ENCODE assay signal across 9 cellular contexts in genomic region chr20:18027011-18027410, GRCh38. TPM values are rescaled to one million over a fixed set of nuclear protein-coding genes. Genes with fewer than 3 reads are reported as not detected.
"Had no signal": no experiment of that assay in that cellular context is flagged by ENCODE, and none has a peak within 500 bp of the region (broad histone marks: within the 10 kb centered on the region; RNA-seq: fewer than 3 reads in every experiment).

No MANE protein-coding gene starts in this region.

RNA-seq across cellular contexts. Expression of gene OVOL2, which starts 30.7 kb away (rescaled TPM):
- total RNA-seq: activated CD4-positive, alpha-beta T cell treated with anti-CD3 and anti-CD28 coated beads, Interleukin-2, amount 10 ng/mL, durations not matched to agents 7 days and 5 days; activated naive CD4-positive, alpha-beta T cell treated with anti-CD3 and anti-CD28 coated beads, Interleukin-2, amount 50 U/mL, for 72 hours; activated naive CD8-positive, alpha-beta T cell treated with anti-CD3 and anti-CD28 coated beads, Interleukin-2, amount 10 ng/mL, durations not matched to agents 7 days and 5 days; ascending aorta; fibroblast of lung; fibroblast of villous mesenchyme; T-cell; T-helper 2 cell treated with Interferon-gamma antibody and Interleukin-4, amounts not matched to agents 100 ng/mL and 5 ng/mL, for 36 hours had no signal
- polyA plus RNA-seq: cardiac muscle cell, fibroblast of lung had no signal
